10 cellular contexts compared by ENCODE assay signal in the genomic region with DNA sequence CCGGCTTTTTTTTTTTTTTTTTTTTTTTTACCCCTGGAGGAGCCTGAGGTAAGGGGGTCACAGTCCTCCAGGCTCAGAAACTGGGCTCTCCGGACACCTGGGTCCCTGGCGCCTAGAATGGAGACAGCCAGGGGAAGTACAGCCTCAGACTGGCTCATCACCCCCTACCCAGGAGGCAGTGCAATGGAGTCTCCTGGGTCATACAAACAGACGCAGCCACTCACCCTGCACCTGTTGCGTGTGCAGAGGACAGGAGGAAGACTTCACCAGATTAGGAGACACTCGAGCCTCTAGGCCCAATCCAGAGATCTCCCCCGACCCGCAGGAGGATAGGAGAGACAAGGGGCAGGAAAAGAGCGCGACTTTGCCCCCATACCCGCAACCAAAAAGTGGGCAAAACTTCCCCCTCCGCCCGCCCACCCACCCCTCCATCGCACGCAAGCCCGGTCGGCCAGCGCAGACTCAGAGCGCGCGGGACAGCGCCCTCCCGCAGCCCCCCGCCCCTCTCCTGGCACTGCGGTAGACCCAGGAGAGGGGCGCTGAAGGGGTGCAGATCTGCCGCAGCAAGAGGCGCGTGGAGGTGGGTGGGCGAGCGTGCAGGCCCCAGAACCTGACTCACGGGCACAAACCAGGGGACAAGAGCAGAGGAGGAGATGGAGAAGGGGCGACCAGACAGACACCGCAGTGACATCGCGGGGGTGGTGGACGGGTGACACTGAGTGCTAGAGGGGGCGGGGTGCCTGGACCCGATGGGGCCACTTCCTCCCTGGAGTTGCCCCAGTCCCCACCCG. TPM values are rescaled to one million over a fixed set of nuclear protein-coding genes. Genes with fewer than 3 reads are reported as not detected.
DNase-seq lines count a peak whose midpoint lies in the region; ATAC-seq and TF ChIP-seq lines count a peak whose summit lies in the region.
"Had no signal": no experiment of that assay in that cellular context is flagged by ENCODE, and none has a peak within 500 bp of the region (broad histone marks: within the 10 kb centered on the region; RNA-seq: fewer than 3 reads in every experiment).

No MANE protein-coding gene starts in this region.

- no peak overlapping the region for H2AK5ac ChIP-seq in mesenchymal stem cell (ENCODE audit: low read length, severe bottlenecking)

- in situ Hi-C loops in astrocyte of the cerebellum (cut with HindIII; ENCODE audit: low sequenced_read_pairs) = loop anchor here (25.0 kb wide), 1 partner anchor 229 kb away; the partner anchor contains the start of gene CNP

- no peak overlapping the region for H4K91ac ChIP-seq in mesenchymal stem cell (ENCODE audit: low read length)

- DNase-seq in heart left ventricle = no peak
- DNase-seq in Right ventricle myocardium inferior (ENCODE audit: missing footprints) = no peak
- DNase-seq in astrocyte of the cerebellum (ENCODE audit: low read depth) = no peak
- no peak for DNase-seq in mesenchymal stem cell
- DNase-seq in upper lobe of right lung = no peak
- DNase-seq in ecto neural progenitor cell (ENCODE audit: low spot score) = no peak
- DNase-seq in adrenal gland = no peak
- no peak for DNase-seq in NCI-H187 treated with DMSO at 0.1 percent for 48 hours (lab: John Stamatoyannopoulos, UW)
- DNase-seq: hippocampal formation had no signal

- H3K14ac ChIP-seq in mesenchymal stem cell (ENCODE audit: low read length in 2 of 2) = no peak overlapping the region

- no peak overlapping the region for H2BK12ac ChIP-seq in mesenchymal stem cell (ENCODE audit: low read length in 2 of 2)

- H2BK120ac ChIP-seq in mesenchymal stem cell (ENCODE audit: low read depth, low read length) = no peak overlapping the region

- H3K27ac ChIP-seq in heart left ventricle (no peak overlapping the region), mesenchymal stem cell (ENCODE audit: low read length, poor library complexity, severe bottlenecking) (no peak overlapping the region), upper lobe of right lung (no peak overlapping the region), adrenal gland (no peak overlapping the region)

- H3K79me1 ChIP-seq in mesenchymal stem cell (replicated peaks; ENCODE audit: low read length, poor library complexity, severe bottlenecking) = no peaks in the 10 kb centered on the region

- H4K8ac ChIP-seq in mesenchymal stem cell (ENCODE audit: low read length) = no peak overlapping the region

- peak overlapping the region in 1 of 2 experiments; percentile 85 for H3K23ac ChIP-seq in mesenchymal stem cell (ENCODE audit: low read length in 2 of 2)

- H2BK5ac ChIP-seq in mesenchymal stem cell (ENCODE audit: low read depth, low read length, poor library complexity, severe bottlenecking) = no peak overlapping the region

- H3K4me1 ChIP-seq in heart left ventricle (peaks cover 3 to 25% (median 16%) of the 10 kb centered on the region in 12 donors), mesenchymal stem cell (ENCODE audit: control insufficient read depth, insufficient read depth, low read depth, low read length) (peaks cover 23% of the 10 kb centered on the region), upper lobe of right lung (peaks cover 19% of the 10 kb centered on the region), adrenal gland (replicated peaks in 1 of 2) (peaks cover 5 to 14% of the 10 kb centered on the region in 2 donors)

- intact Hi-C loops in heart left ventricle (cut with DNase I) = loop anchor here in 1 of 10 donors (10.0 kb wide), 2 partner anchors 151 to 221 kb away; no protein-coding TSS in a partner anchor
- intact Hi-C loops in Right ventricle myocardium inferior (cut with DNase I) = no loop called here
- intact Hi-C loops in upper lobe of right lung (cut with DNase I) = no loop called here
- intact Hi-C loops in adrenal gland (cut with DNase I) = loop anchor here in 1 of 2 donors (10.0 kb wide), 2 partner anchors 151 to 221 kb away; no protein-coding TSS in a partner anchor

- H3K4me3 ChIP-seq in heart left ventricle (peak overlapping the region; percentile 33 to 55 (median 44)), astrocyte of the cerebellum (ENCODE audit: low read depth, low read length) (peak overlapping the region; percentile 39), mesenchymal stem cell (ENCODE audit: insufficient read depth in 1 of 2, low read depth in 1 of 2, low read length in 2 of 2) (no peak overlapping the region), upper lobe of right lung (peak overlapping the region; percentile 45), adrenal gland (peak overlapping the region in 1 of 4 donors; percentile 55)

- TF ChIP-seq CTCF in heart left ventricle (IDR thresholded peaks at IDR 0.05) (no peak), astrocyte of the cerebellum (IDR thresholded peaks at IDR 0.05; ENCODE audit: low read depth, low read length, missing control alignments) (no peak), upper lobe of right lung (IDR thresholded peaks at IDR 0.05) (no peak), adrenal gland (IDR thresholded peaks at IDR 0.05) (no peak)

- H3K27me3 ChIP-seq in heart left ventricle (peaks cover 29 to 63% (median 53%) of the 10 kb centered on the region in 9 donors), mesenchymal stem cell (ENCODE audit: control insufficient read depth in 1 of 2, insufficient read depth in 1 of 2, low read length in 2 of 2) (peaks cover 71 to 77% of the 10 kb centered on the region in 2 experiments), upper lobe of right lung (peaks cover 43% of the 10 kb centered on the region), adrenal gland (peaks cover 31% of the 10 kb centered on the region)

- no peak for TF ChIP-seq POLR2A in heart left ventricle (IDR thresholded peaks at IDR 0.05)
- no peak for TF ChIP-seq POLR2A in adrenal gland (IDR thresholded peaks at IDR 0.05)

- no peaks in the 10 kb centered on the region for H3K9me3 ChIP-seq in heart left ventricle
- no peaks in the 10 kb centered on the region for H3K9me3 ChIP-seq in mesenchymal stem cell (ENCODE audit: control insufficient read depth, low read length)
- H3K9me3 ChIP-seq in upper lobe of right lung = no peaks in the 10 kb centered on the region
- H3K9me3 ChIP-seq in adrenal gland (replicated peaks in 1 of 3) = no peaks in the 10 kb centered on the region

- WGBS in heart left ventricle, 4 donors = 11 to 17% (median 12%) methylated on average over 32 to 40 of the region's 40 CpGs
- 11% methylated on average over 26 of the region's 40 CpGs for WGBS in mesenchymal stem cell
- WGBS in adrenal gland, 4 donors = 16 to 26% (median 17%) methylated on average over 17 to 40 of the region's 40 CpGs

- H3K36me3 ChIP-seq in heart left ventricle (no peaks in the 10 kb centered on the region), mesenchymal stem cell (ENCODE audit: control insufficient read depth in 1 of 2, insufficient read depth in 2 of 2, low read depth in 1 of 2, low read length in 2 of 2) (no peaks in the 10 kb centered on the region), upper lobe of right lung (no peaks in the 10 kb centered on the region), adrenal gland (replicated peaks in 1 of 2) (no peaks in the 10 kb centered on the region)

- peak overlapping the region; percentile 19 for H2AFZ ChIP-seq in mesenchymal stem cell (ENCODE audit: low read depth, low read length)

- H3K9ac ChIP-seq in mesenchymal stem cell (ENCODE audit: low read length) = no peak overlapping the region

- H3K4ac ChIP-seq in mesenchymal stem cell (ENCODE audit: low read depth in 1 of 2, low read length in 2 of 2) = no peak overlapping the region

- peak overlapping the region; percentile 99 for H3K4me2 ChIP-seq in mesenchymal stem cell (ENCODE audit: low read length, poor library complexity, severe bottlenecking)

- no peak overlapping the region for H2BK15ac ChIP-seq in mesenchymal stem cell (ENCODE audit: low read depth, poor library complexity, severe bottlenecking)

- H3K18ac ChIP-seq in mesenchymal stem cell (ENCODE audit: low read depth in 1 of 2, low read length in 2 of 2) = no peak overlapping the region

- ATAC-seq in heart left ventricle (peak in 1 of 4 donors; percentile 3), Right ventricle myocardium inferior (no peak), upper lobe of right lung (no peak)

RNA-seq across cellular contexts. Expression of gene HAP1, which starts 0.9 kb away (rescaled TPM):
- under 1 TPM in 4 of 9 donors, not detected in 5; 0.07 to 0.35 (median 0.10) TPM for total RNA-seq in heart left ventricle
- polyA plus RNA-seq in heart left ventricle = under 1 TPM in 1 of 2 donors, not detected in 1; 0.10 TPM
- total RNA-seq in Right ventricle myocardium inferior = 0.14 TPM
- polyA plus RNA-seq in mesenchymal stem cell (2013, experiment 1 of 2) = 1.6 TPM
- polyA plus RNA-seq in mesenchymal stem cell (2013, experiment 2 of 2) = 1.5 TPM
- total RNA-seq in upper lobe of right lung = 0.58 TPM
- 1 to 10 TPM in 3 of 8 donors, under 1 TPM in 4, not detected in 1; 0.31 to 2.8 (median 0.65) TPM for total RNA-seq in adrenal gland
- 1 to 10 TPM in 1 of 3 donors, under 1 TPM in 2; 0.26 to 2.8 (median 0.91) TPM for polyA plus RNA-seq in adrenal gland

RNA-seq across cellular contexts. Expression of gene GAST, which starts 21.4 kb away (rescaled TPM):
- total RNA-seq in heart left ventricle (not detected), Right ventricle myocardium inferior (not detected), upper lobe of right lung (not detected), adrenal gland (not detected)
- polyA plus RNA-seq in heart left ventricle (not detected), adrenal gland (not detected)
- not detected for polyA plus RNA-seq in mesenchymal stem cell (2013, experiment 1 of 2)
- polyA plus RNA-seq in mesenchymal stem cell (2013, experiment 2 of 2) = not detected
- total RNA-seq: pulmonary artery endothelial cell had no signal

RNA-seq across cellular contexts. Expression of gene EIF1, which starts 44.9 kb away (rescaled TPM):
- total RNA-seq in heart left ventricle (1,000 to 10,000 TPM in 6 of 9 donors, 100 to 1,000 TPM in 3; 402 to 1,338 (median 1,177) TPM), Right ventricle myocardium inferior (1,166 TPM), upper lobe of right lung (974 TPM), adrenal gland (1,000 to 10,000 TPM in 1 of 8 donors, 100 to 1,000 TPM in 7; 105 to 1,189 (median 484) TPM)
- polyA plus RNA-seq in heart left ventricle (1,000 to 10,000 TPM in 1 of 2 donors, 100 to 1,000 TPM in 1; 911 to 1,001 TPM), adrenal gland (1,000 to 10,000 TPM in 1 of 3 donors, 100 to 1,000 TPM in 2; 269 to 1,002 (median 614) TPM)
- polyA plus RNA-seq in mesenchymal stem cell (2013, experiment 1 of 2) = 1,039 TPM
- 1,049 TPM for polyA plus RNA-seq in mesenchymal stem cell (2013, experiment 2 of 2)

RNA-seq across cellular contexts. Expression of gene JUP, which starts 53.0 kb away (rescaled TPM):
- 100 to 1,000 TPM; 143 to 503 (median 166) TPM for total RNA-seq in heart left ventricle
- polyA plus RNA-seq in heart left ventricle = 100 to 1,000 TPM in 1 of 2 donors, 10 to 100 TPM in 1; 94.6 to 148 TPM
- 192 TPM for total RNA-seq in Right ventricle myocardium inferior
- polyA plus RNA-seq in mesenchymal stem cell (2013, experiment 1 of 2) = 146 TPM
- polyA plus RNA-seq in mesenchymal stem cell (2013, experiment 2 of 2) = 140 TPM
- total RNA-seq in upper lobe of right lung = 109 TPM
- 10 to 100 TPM; 26.0 to 81.3 (median 39.3) TPM for total RNA-seq in adrenal gland
- 10 to 100 TPM in 2 of 3 donors, 1 to 10 TPM in 1; 4.9 to 27.8 (median 21.1) TPM for polyA plus RNA-seq in adrenal gland

Comparison
In these comparisons a context has a peak if more than half of its experiments do, and no peak if none do; other contexts are left out.
1. H3K4me3 ChIP-seq: peak in heart left ventricle (12 of 12), astrocyte of the cerebellum (single experiment) and upper lobe of right lung (single experiment); none in mesenchymal stem cell (0 of 2).